In genomic region chr12:99152337-99152736, GRCh38 we compare ENCODE assay signal across 20 cellular contexts.
"Had no signal": no experiment of that assay in that cellular context is flagged by ENCODE, and none has a peak within 500 bp of the region (broad histone marks: within the 10 kb centered on the region; RNA-seq: fewer than 3 reads in every experiment).

No MANE protein-coding gene starts in this region.

- ATAC-seq: heart right ventricle; left lobe of liver; natural killer cell; sciatic nerve; stimulated activated effector memory CD8-positive, alpha-beta T cell treated with anti-CD3 and anti-CD28 coated beads, Interleukin-12 subunit alpha, Interleukin-12 subunit beta, amount 100 ng/mL, for 72 hours had no signal

- DNase-seq: effector CD8-positive, alpha-beta T cell; esophagus squamous epithelium; foreskin melanocyte; glutamatergic neuron; heart right ventricle; hippocampal formation; islet precursor cell; natural killer cell; stimulated activated CD4-positive, alpha-beta T cell treated with anti-CD3 and anti-CD28 coated beads, Interleukin-12 subunit alpha, Interleukin-12 subunit beta, amount 100 ng/mL, for 4 hours; stimulated activated CD4-positive, alpha-beta T cell treated with anti-CD3 and anti-CD28 coated beads, Interleukin-1b, Interleukin-23, amount 100 ng/mL, for 48 hours; stimulated activated CD4-positive, alpha-beta T cell treated with anti-CD3 and anti-CD28 coated beads, Interleukin-4, amount 100 ng/mL, for 1 hour; stimulated activated naive CD4-positive, alpha-beta T cell treated with Interleukin-2 at 50 U/mL for 16 hours; stomach; thyroid gland; trophoblast cell had no signal

- FAIRE-seq: colon, endothelial cell of umbilical vein had no signal
